ENCODE assay signal across 8 cellular contexts in genomic region chr3:42652611-42653302, GRCh38. TPM values are rescaled to one million over a fixed set of nuclear protein-coding genes. Genes with fewer than 3 reads are reported as not detected.
DNase-seq lines count a peak whose midpoint lies in the region; ATAC-seq, FAIRE-seq and TF ChIP-seq lines count a peak whose summit lies in the region.

No MANE protein-coding gene starts in this region.

- peak overlapping the region; percentile 77 for H2BK5ac ChIP-seq in IMR-90 (ENCODE audit: low read depth, low read length, poor library complexity, severe bottlenecking)

- H3K4me2 ChIP-seq in IMR-90 (ENCODE audit: low read depth, low read length), result peak overlapping the region; percentile 95

- H3K9ac ChIP-seq in IMR-90 (ENCODE audit: low read depth, low read length), result peak overlapping the region; percentile 85

- POLR2A ChIA-PET in IMR-90 (lab: Charles Lee; ENCODE audit: unreplicated experiment), result no interaction called here

- CTCF ChIA-PET in IMR-90 (lab: Yijun Ruan, JAX), result interaction anchor here (1.3 to 2.5 kb wide), 3 partner anchors 11 to 19 kb away, joined by 4 to 6 read pairs (median 5); no protein-coding TSS in a partner anchor

- H3K9me3 ChIP-seq in IMR-90 (ENCODE audit: control insufficient read depth, insufficient read depth, low read length) (no peaks in the 10 kb centered on the region), pancreas (no peaks in the 10 kb centered on the region)

- WGBS in IMR-90 (ENCODE audit: extremely low coverage in 2 of 2, insufficient read length in 1 of 2), 2 experiments, result 0% methylated on average over 2 of the region's 7 CpGs; no CpG with 5 or more reads in 1 of the 2 experiments
- 34 to 38% methylated on average over 7 of the region's 7 CpGs for whole genome bisulfite sequencing in pancreas, 2 donors

- ATAC-seq in GM21367 (IDR thresholded peaks at IDR 0.05; ENCODE audit: unreplicated experiment) (peak; percentile 56), IMR-90 (ENCODE audit: low read depth) (peak; percentile 45), pancreas (peak; percentile 32 to 81 (median 59))

- H3K36me3 ChIP-seq in IMR-90 (ENCODE audit: control insufficient read depth, insufficient read depth, low read length) (peaks cover 6% of the 10 kb centered on the region), pancreas (peaks cover 0 to 6% (median 2%) of the 10 kb centered on the region in 3 donors)

- peak overlapping the region; percentile 26; the same call in 1 of the 2 replicates for H3K18ac ChIP-seq in IMR-90 (ENCODE audit: low read depth, low read length)

- peak overlapping the region; percentile 72 for H3K14ac ChIP-seq in IMR-90 (replicated peaks; ENCODE audit: low read depth, low read length)

- H3K27me3 Mint-ChIP-seq in activated T-helper 1 cell treated with anti-CD3 and anti-CD28 coated beads, Interleukin-12 subunit alpha, Interleukin-12 subunit beta, Interleukin-2, Interleukin-4 antibody, amounts not matched to agents 30 ng/mL and 10 ng/mL and 1 ng/mL, durations not matched to agents 14 hours and 24 hours and 36 hours (ENCODE audit: insufficient read depth), result peaks cover 5% of the 10 kb centered on the region
- peaks cover 20% of the 10 kb centered on the region for H3K27me3 Mint-ChIP-seq in glutamatergic neuron (ENCODE audit: unreplicated experiment)

- peak; percentile 58; the same call in 1 of the 2 replicates for TF ChIP-seq POLR2A in IMR-90 (IDR thresholded peaks at IDR 0.05; ENCODE audit: low read depth, low read length)

- TF ChIP-seq CTCF in IMR-90 (conservative IDR thresholded peaks at IDR 0.05; ENCODE audit: low read depth, low read length) (no peak), glutamatergic neuron (IDR thresholded peaks at IDR 0.05; ENCODE audit: partially characterized antibody, unreplicated experiment) (no peak), pancreas (IDR thresholded peaks at IDR 0.05) (no peak)

- peak overlapping the region; percentile 79; the same call in 2 of the 3 replicates for H2BK15ac ChIP-seq in IMR-90 (ENCODE audit: low read depth, low read length)

- peak; percentile 10 for DNase-seq in DMS53 treated with DMSO at 0.1 percent for 48 hours (lab: John Stamatoyannopoulos, UW; ENCODE audit: unreplicated experiment)
- peak; percentile 78 for DNase-seq in IMR-90
- DNase-seq in activated T-helper 1 cell treated with anti-CD3 and anti-CD28 coated beads, Interleukin-12 subunit alpha, Interleukin-12 subunit beta, Interleukin-2, Interleukin-4 antibody, amounts not matched to agents 30 ng/mL and 10 ng/mL and 1 ng/mL, durations not matched to agents 14 hours and 24 hours and 36 hours (ENCODE audit: low spot score), result no peak
- no peak for DNase-seq in glutamatergic neuron
- peak; percentile 44 to 76 (median 67) for DNase-seq in pancreas
- no peak for DNase-seq in cerebellum (ENCODE audit: low spot score)
- DNase-seq in activated effector memory CD4-positive, alpha-beta T cell treated with Interleukin-2 at 50 U/mL for 16 hours, result no peak

- no peaks in the 10 kb centered on the region for H3K9me3 Mint-ChIP-seq in activated T-helper 1 cell treated with anti-CD3 and anti-CD28 coated beads, Interleukin-12 subunit alpha, Interleukin-12 subunit beta, Interleukin-2, Interleukin-4 antibody, amounts not matched to agents 30 ng/mL and 10 ng/mL and 1 ng/mL, durations not matched to agents 14 hours and 24 hours and 36 hours
- H3K9me3 Mint-ChIP-seq in glutamatergic neuron (ENCODE audit: unreplicated experiment), result peaks cover 18% of the 10 kb centered on the region

- H3K4me1 ChIP-seq in IMR-90 (ENCODE audit: control insufficient read depth, insufficient read depth, low read length) (peaks cover 35% of the 10 kb centered on the region), pancreas (peaks cover 0 to 18% (median 6%) of the 10 kb centered on the region in 3 donors)

- dilution Hi-C loops in IMR-90 (cut with HindIII; ENCODE audit: low sequenced_read_pairs, unreplicated experiment), result no loop called here

- peaks cover 31 to 82% of the 10 kb centered on the region in 2 experiments for H3K79me1 ChIP-seq in IMR-90 (ENCODE audit: low read depth in 1 of 2, low read length in 2 of 2)

- no TSS peak for BruUV-seq in IMR-90 (replicated peaks; lab: Mats Ljungman, UMichigan)

- H2AK5ac ChIP-seq in IMR-90 (ENCODE audit: low read depth, low read length), result peak overlapping the region; percentile 88

- peak overlapping the region; percentile 68 for H2BK120ac ChIP-seq in IMR-90 (ENCODE audit: low read depth, low read length)

- H3K4me3 ChIP-seq in IMR-90 (ENCODE audit: insufficient read depth, low read depth, low read length), result peak overlapping the region; percentile 70
- H3K4me3 ChIP-seq in pancreas, result peak overlapping the region in 3 of 4 donors; percentile 59 to 84 (median 76)

- in situ Hi-C loops in IMR-90 (cut with MboI; ENCODE audit: low sequenced_read_pairs), result no loop called here

- FAIRE-seq in pancreas (lab: Jason Lieb, UNC), result no peak

- H4K20me1 ChIP-seq in IMR-90 (ENCODE audit: insufficient read depth, low read length), result peaks cover 32% of the 10 kb centered on the region

- H3K4me3 Mint-ChIP-seq in activated T-helper 1 cell treated with anti-CD3 and anti-CD28 coated beads, Interleukin-12 subunit alpha, Interleukin-12 subunit beta, Interleukin-2, Interleukin-4 antibody, amounts not matched to agents 30 ng/mL and 10 ng/mL and 1 ng/mL, durations not matched to agents 14 hours and 24 hours and 36 hours, result peak overlapping the region; percentile 85
- H3K4me3 Mint-ChIP-seq in glutamatergic neuron (ENCODE audit: unreplicated experiment), result peak overlapping the region; percentile 93

- peak overlapping the region; percentile 32 for H2BK20ac ChIP-seq in IMR-90 (ENCODE audit: low read depth, low read length)

- H3K56ac ChIP-seq in IMR-90 (ENCODE audit: extremely low read depth, insufficient read depth, low read length), result peak overlapping the region; percentile 18; the same call in 1 of the 2 replicates

- peak overlapping the region; percentile 81 for H3K23ac ChIP-seq in IMR-90 (ENCODE audit: low read depth, low read length)

- H3K27ac ChIP-seq in IMR-90 (ENCODE audit: insufficient read depth, low read length), result peak overlapping the region; percentile 77
- H3K27ac ChIP-seq in pancreas, result peak overlapping the region; percentile 22 to 70 (median 52)

- peak overlapping the region; percentile 63 for H3K27ac Mint-ChIP-seq in activated T-helper 1 cell treated with anti-CD3 and anti-CD28 coated beads, Interleukin-12 subunit alpha, Interleukin-12 subunit beta, Interleukin-2, Interleukin-4 antibody, amounts not matched to agents 30 ng/mL and 10 ng/mL and 1 ng/mL, durations not matched to agents 14 hours and 24 hours and 36 hours
- H3K27ac Mint-ChIP-seq in glutamatergic neuron (ENCODE audit: unreplicated experiment), result peak overlapping the region; percentile 91

- peak overlapping the region; percentile 28 for H4K5ac ChIP-seq in IMR-90 (ENCODE audit: low read depth, low read length)

- H2AFZ ChIP-seq in IMR-90 (replicated peaks; ENCODE audit: low read length, poor library complexity), result peak overlapping the region; percentile 92

- H3K27me3 ChIP-seq in IMR-90 (ENCODE audit: control insufficient read depth, insufficient read depth, low read length) (no peaks in the 10 kb centered on the region), pancreas (no peaks in the 10 kb centered on the region)

- H2AK9ac ChIP-seq in IMR-90 (replicated peaks; ENCODE audit: low read depth, low read length, poor library complexity), result peak overlapping the region; percentile 94

- peak overlapping the region; percentile 52 to 83; a peak in 3 of 4 replicates for H4K8ac ChIP-seq in IMR-90 (ENCODE audit: low read depth in 2 of 2, low read length in 2 of 2)

- H4K91ac ChIP-seq in IMR-90 (ENCODE audit: insufficient read depth, low read depth, low read length), result peak overlapping the region; percentile 88

- peaks cover 23% of the 10 kb centered on the region for H3K4me1 Mint-ChIP-seq in activated T-helper 1 cell treated with anti-CD3 and anti-CD28 coated beads, Interleukin-12 subunit alpha, Interleukin-12 subunit beta, Interleukin-2, Interleukin-4 antibody, amounts not matched to agents 30 ng/mL and 10 ng/mL and 1 ng/mL, durations not matched to agents 14 hours and 24 hours and 36 hours (ENCODE audit: low read depth)
- H3K4me1 Mint-ChIP-seq in glutamatergic neuron (ENCODE audit: low read depth, unreplicated experiment), result peaks cover 40% of the 10 kb centered on the region

- H3K9me1 ChIP-seq in IMR-90 (ENCODE audit: insufficient read depth, low read length), result peaks cover 45% of the 10 kb centered on the region

- H3K4ac ChIP-seq in IMR-90 (ENCODE audit: low read depth, low read length), result peak overlapping the region; percentile 88

- intact Hi-C loops in IMR-90 (cut with micrococcal nuclease) (loop anchor here (2.0 to 5.0 kb wide), 2 partner anchors 50 to 92 kb away; partner anchors contain the start of gene NKTR), pancreas (cut with DNase I) (no loop called here)
- intact Hi-C loops in activated T-helper 1 cell treated with anti-CD3 and anti-CD28 coated beads, Interleukin-12 subunit alpha, Interleukin-12 subunit beta, Interleukin-2, Interleukin-4 antibody, amounts not matched to agents 30 ng/mL and 10 ng/mL and 1 ng/mL, durations not matched to agents 14 hours and 24 hours and 36 hours (cut with micrococcal nuclease), result loop anchor here (2.0 to 5.0 kb wide), 2 partner anchors 52 to 90 kb away; partner anchors contain the start of gene NKTR

- TF ChIP-seq RAD21 in IMR-90 (IDR thresholded peaks at IDR 0.05; ENCODE audit: low read length), result no peak

- peaks cover 13% of the 10 kb centered on the region for H3K36me3 Mint-ChIP-seq in activated T-helper 1 cell treated with anti-CD3 and anti-CD28 coated beads, Interleukin-12 subunit alpha, Interleukin-12 subunit beta, Interleukin-2, Interleukin-4 antibody, amounts not matched to agents 30 ng/mL and 10 ng/mL and 1 ng/mL, durations not matched to agents 14 hours and 24 hours and 36 hours (ENCODE audit: low read depth)
- H3K36me3 Mint-ChIP-seq in glutamatergic neuron (ENCODE audit: unreplicated experiment), result peaks cover 8% of the 10 kb centered on the region

RNA-seq across cellular contexts. Expression of gene ZBTB47, which starts 0.7 kb away (rescaled TPM):
- 9.7 and 10.9 TPM in 2 replicates for total RNA-seq in IMR-90 (2012; rRNA removed)
- 16.8 and 17.3 TPM in 2 replicates for polyA plus RNA-seq in IMR-90 (2012; rRNA removed)
- 7.1 and 19.6 TPM in 2 replicates for polyA plus RNA-seq in IMR-90 (2012; cell fraction: cytosol; rRNA removed)
- polyA plus RNA-seq in IMR-90 (2012; cell fraction: nucleus; rRNA removed; ENCODE audit: low replicate concordance), result 23.6 and 53.1 TPM in 2 replicates
- 1.4 and 1.8 TPM in 2 replicates for total RNA-seq in activated T-helper 1 cell treated with anti-CD3 and anti-CD28 coated beads, Interleukin-12 subunit alpha, Interleukin-12 subunit beta, Interleukin-2, Interleukin-4 antibody, amounts not matched to agents 30 ng/mL and 10 ng/mL and 1 ng/mL, durations not matched to agents 14 hours and 24 hours and 36 hours
- total RNA-seq in glutamatergic neuron (ENCODE audit: unreplicated experiment), result 9.7 TPM
- total RNA-seq in pancreas, result 10 to 100 TPM in 3 of 6 donors, 1 to 10 TPM in 3; 7.9 to 13.6 (median 10.2) TPM
- polyA plus RNA-seq in pancreas, result 10 to 100 TPM in 1 of 2 donors, 1 to 10 TPM in 1; 9.0 to 12.5 TPM
- total RNA-seq in cerebellum, result 13.0 TPM

RNA-seq across cellular contexts. Expression of gene KLHL40, which starts 32.6 kb away (rescaled TPM):
- total RNA-seq in IMR-90 (2012; rRNA removed), result not detected in 2 replicates
- not detected in 2 replicates for polyA plus RNA-seq in IMR-90 (2012; rRNA removed)
- not detected in 2 replicates for polyA plus RNA-seq in IMR-90 (2012; cell fraction: cytosol; rRNA removed)
- not detected in 2 replicates for polyA plus RNA-seq in IMR-90 (2012; cell fraction: nucleus; rRNA removed; ENCODE audit: low replicate concordance)
- total RNA-seq in activated T-helper 1 cell treated with anti-CD3 and anti-CD28 coated beads, Interleukin-12 subunit alpha, Interleukin-12 subunit beta, Interleukin-2, Interleukin-4 antibody, amounts not matched to agents 30 ng/mL and 10 ng/mL and 1 ng/mL, durations not matched to agents 14 hours and 24 hours and 36 hours, result not detected in 2 replicates
- 0.44 TPM for total RNA-seq in glutamatergic neuron (ENCODE audit: unreplicated experiment)
- total RNA-seq in pancreas, result not detected
- polyA plus RNA-seq in pancreas, result under 1 TPM in 1 of 2 donors, not detected in 1; 0.12 TPM
- total RNA-seq in cerebellum, result 0.09 TPM

RNA-seq across cellular contexts. Expression of gene HHATL, which starts 49.8 kb away (rescaled TPM):
- not detected in 2 replicates for total RNA-seq in IMR-90 (2012; rRNA removed)
- polyA plus RNA-seq in IMR-90 (2012; rRNA removed), result not detected in 2 replicates
- polyA plus RNA-seq in IMR-90 (2012; cell fraction: cytosol; rRNA removed), result not detected in 2 replicates
- not detected in 2 replicates for polyA plus RNA-seq in IMR-90 (2012; cell fraction: nucleus; rRNA removed; ENCODE audit: low replicate concordance)
- not detected in 2 replicates for total RNA-seq in activated T-helper 1 cell treated with anti-CD3 and anti-CD28 coated beads, Interleukin-12 subunit alpha, Interleukin-12 subunit beta, Interleukin-2, Interleukin-4 antibody, amounts not matched to agents 30 ng/mL and 10 ng/mL and 1 ng/mL, durations not matched to agents 14 hours and 24 hours and 36 hours
- 7.6 TPM for total RNA-seq in glutamatergic neuron (ENCODE audit: unreplicated experiment)
- total RNA-seq in pancreas, result 1 to 10 TPM in 2 of 6 donors, under 1 TPM in 3, not detected in 1; 0.42 to 2.5 (median 1.00) TPM
- 10 to 100 TPM in 1 of 2 donors, 1 to 10 TPM in 1; 4.6 to 17.8 TPM for polyA plus RNA-seq in pancreas
- total RNA-seq in cerebellum, result not detected

RNA-seq across cellular contexts. Expression of gene NKTR, which starts 52.3 kb away (rescaled TPM):
- total RNA-seq in IMR-90 (2012; rRNA removed) (24.0 and 51.4 TPM in 2 replicates), glutamatergic neuron (ENCODE audit: unreplicated experiment) (196 TPM), pancreas (10 to 100 TPM; 15.5 to 42.0 (median 33.0) TPM), cerebellum (259 TPM)
- polyA plus RNA-seq in IMR-90 (2012; rRNA removed) (20.0 and 30.7 TPM in 2 replicates), pancreas (10 to 100 TPM; 27.9 to 46.8 TPM)
- polyA plus RNA-seq in IMR-90 (2012; cell fraction: cytosol; rRNA removed), result 1.4 and 2.1 TPM in 2 replicates
- polyA plus RNA-seq in IMR-90 (2012; cell fraction: nucleus; rRNA removed; ENCODE audit: low replicate concordance), result 15.7 and 154 TPM in 2 replicates
- 76.9 and 79.7 TPM in 2 replicates for total RNA-seq in activated T-helper 1 cell treated with anti-CD3 and anti-CD28 coated beads, Interleukin-12 subunit alpha, Interleukin-12 subunit beta, Interleukin-2, Interleukin-4 antibody, amounts not matched to agents 30 ng/mL and 10 ng/mL and 1 ng/mL, durations not matched to agents 14 hours and 24 hours and 36 hours

Comparison
In these comparisons a context has a peak if more than half of its experiments do, and no peak if none do; other contexts are left out.
1. DNase-seq: peak in DMS53 treated with DMSO at 0.1 percent for 48 hours (single experiment), IMR-90 (single experiment) and pancreas (6 of 6); none in activated T-helper 1 cell treated with anti-CD3 and anti-CD28 coated beads, Interleukin-12 subunit alpha, Interleukin-12 subunit beta, Interleukin-2, Interleukin-4 antibody, amounts not matched to agents 30 ng/mL and 10 ng/mL and 1 ng/mL, durations not matched to agents 14 hours and 24 hours and 36 hours (single experiment), glutamatergic neuron (single experiment), cerebellum (single experiment) and activated effector memory CD4-positive, alpha-beta T cell treated with Interleukin-2 at 50 U/mL for 16 hours (single experiment).
2. intact Hi-C loops: an anchor here in IMR-90 (2.0 to 5.0 kb wide) and activated T-helper 1 cell treated with anti-CD3 and anti-CD28 coated beads, Interleukin-12 subunit alpha, Interleukin-12 subunit beta, Interleukin-2, Interleukin-4 antibody, amounts not matched to agents 30 ng/mL and 10 ng/mL and 1 ng/mL, durations not matched to agents 14 hours and 24 hours and 36 hours (2.0 to 5.0 kb wide); none called in pancreas.
3. Peak in every context shown above with its lines, with median percentiles within 50 percentile points of each other: ATAC-seq.